ENCODE assay signal across 8 cellular contexts in the genomic region with DNA sequence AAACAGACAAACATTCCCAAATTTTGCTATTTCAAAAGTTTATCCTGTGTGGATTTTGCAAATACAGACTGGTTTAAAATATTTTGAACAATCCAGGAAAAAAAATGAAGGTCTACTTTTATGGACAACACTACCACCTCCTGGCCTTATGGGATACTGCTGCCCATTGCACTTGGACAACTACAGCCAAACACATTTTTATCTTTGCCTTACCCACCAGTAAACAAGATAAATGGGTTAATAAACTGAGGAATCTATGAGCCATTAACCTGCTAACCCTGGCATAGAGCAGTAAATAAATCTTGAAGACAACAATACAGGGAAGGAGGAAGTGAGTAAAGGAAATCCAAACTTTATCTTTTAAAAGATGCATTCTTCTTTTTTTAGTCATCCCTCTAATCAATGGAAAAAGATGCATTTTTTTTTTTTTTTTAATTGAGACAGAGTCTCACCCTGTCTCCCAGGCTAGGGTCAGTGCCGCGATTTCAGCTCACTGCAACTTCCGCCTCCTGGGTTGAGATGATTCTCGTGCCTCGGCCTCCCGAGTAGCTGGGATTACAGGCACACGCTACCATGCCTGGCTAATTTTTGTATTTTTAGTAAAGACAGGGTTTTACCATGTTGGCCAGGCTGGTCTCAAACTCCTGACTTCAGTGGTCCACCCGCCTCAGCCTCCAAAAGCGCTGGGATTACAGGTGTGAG. TPM values are rescaled to one million over a fixed set of nuclear protein-coding genes. Genes with fewer than 3 reads are reported as not detected.
DNase-seq lines count a peak whose midpoint lies in the region; ATAC-seq and TF ChIP-seq lines count a peak whose summit lies in the region.

No MANE protein-coding gene starts in this region.

- H3K36me3 Mint-ChIP-seq in immature natural killer cell: no peaks in the 10 kb centered on the region

- H3K27me3 ChIP-seq in adipocyte (replicated peaks; ENCODE audit: control insufficient read depth, insufficient read depth, low read length): no peaks in the 10 kb centered on the region

- peaks cover 3 to 8% (median 5%) of the 10 kb centered on the region in 3 donors for H3K27me3 Mint-ChIP-seq in immature natural killer cell (ENCODE audit: low read depth in 3 of 3)

- H3K9me3 ChIP-seq in adipocyte (ENCODE audit: control insufficient read depth, low read length): no peaks in the 10 kb centered on the region

- no peak overlapping the region for H3K4me3 ChIP-seq in HFF-Myc (replicated peaks; ENCODE audit: low read depth, low read length)
- H3K4me3 ChIP-seq in adipocyte (ENCODE audit: low read length): no peak overlapping the region

- H3K36me3 ChIP-seq in adipocyte (ENCODE audit: control insufficient read depth, insufficient read depth, low read length, severe bottlenecking): no peaks in the 10 kb centered on the region

- H3K9ac ChIP-seq in adipocyte (ENCODE audit: low read length): no peak overlapping the region

- H3K4me3 Mint-ChIP-seq in immature natural killer cell: peak overlapping the region in 3 of 5 donors; percentile 35 to 55 (median 47)

- TF ChIP-seq CTCF in HFF-Myc (IDR thresholded peaks at IDR 0.05; ENCODE audit: low read depth, low read length, missing control alignments): peak; percentile 80

- H3K9me3 Mint-ChIP-seq in immature natural killer cell: no peaks in the 10 kb centered on the region

- no peak for ATAC-seq in GM18868 (IDR thresholded peaks at IDR 0.05; ENCODE audit: unreplicated experiment)
- no peak for ATAC-seq in HG02870 (IDR thresholded peaks at IDR 0.05; ENCODE audit: unreplicated experiment)

- DNase-seq in DMS53 treated with DMSO at 0.1 percent for 48 hours (lab: John Stamatoyannopoulos, UW; ENCODE audit: unreplicated experiment): peak; percentile 55
- no peak for DNase-seq in HFF-Myc (ENCODE audit: extremely low read depth, low read depth)
- peak; percentile 66 for DNase-seq in OCI-M1 (lab: John Stamatoyannopoulos, UW)
- peak; percentile 88 for DNase-seq in adipocyte (ENCODE audit: low read depth)
- peak; percentile 31 to 48 (median 46) for DNase-seq in immature natural killer cell
- DNase-seq in stimulated activated CD4-positive, alpha-beta T cell treated with anti-CD3 and anti-CD28 coated beads, Interleukin-4, amount 100 ng/mL, for 1 hour: peak; percentile 21

- no peak overlapping the region for H3K27ac Mint-ChIP-seq in immature natural killer cell

- peaks cover 13 to 25% of the 10 kb centered on the region in 2 donors for H3K4me1 Mint-ChIP-seq in immature natural killer cell

- peaks cover 15% of the 10 kb centered on the region for H3K4me1 ChIP-seq in adipocyte (ENCODE audit: control insufficient read depth, insufficient read depth, low read length)

RNA-seq across cellular contexts. Expression of a gene that starts 2.1 kb away (rescaled TPM):
- polyA plus RNA-seq in immature natural killer cell: 1 to 10 TPM in 2 of 3 donors, not detected in 1; 2.1 to 3.5 TPM

RNA-seq across cellular contexts. Expression of a gene that starts 42.5 kb away (rescaled TPM):
- 1 to 10 TPM; 2.4 to 6.9 (median 2.7) TPM for polyA plus RNA-seq in immature natural killer cell

RNA-seq across cellular contexts. Expression of a gene that starts 42.8 kb away (rescaled TPM):
- 10 to 100 TPM; 74.9 to 96.6 (median 81.6) TPM for polyA plus RNA-seq in immature natural killer cell
